ENCODE assay signal across 17 cellular contexts in the genomic region with DNA sequence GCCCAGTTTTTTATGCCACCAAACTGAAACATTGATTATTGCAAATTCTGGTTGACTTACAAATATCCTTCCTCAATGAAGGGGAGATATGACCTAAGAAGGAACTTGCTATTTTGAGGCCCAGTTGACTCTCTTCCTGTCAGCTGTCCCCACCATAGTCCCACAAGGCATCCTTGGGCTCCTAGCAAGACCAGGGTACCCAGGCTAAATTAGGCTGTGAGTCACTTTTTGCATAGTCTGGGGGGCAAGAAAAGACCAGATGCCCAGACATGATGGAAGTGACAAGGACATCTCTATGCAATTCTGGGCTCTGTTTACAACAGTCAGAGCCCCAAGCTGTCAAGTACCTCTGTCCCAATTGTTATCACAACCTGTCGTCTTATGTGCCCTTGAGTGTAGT.
"Had no signal": no experiment of that assay in that cellular context is flagged by ENCODE, and none has a peak within 500 bp of the region (broad histone marks: within the 10 kb centered on the region; RNA-seq: fewer than 3 reads in every experiment).

No MANE protein-coding gene starts in this region.

- H3K27me3 ChIP-seq: colonic mucosa, gastrocnemius medialis, pancreas, right atrium auricular region, testis, tibial artery had no signal

- DNase-seq: colonic mucosa; effector CD8-positive, alpha-beta T cell; endodermal cell; gastrocnemius medialis; mesendoderm; midbrain; natural killer cell; pancreas; stimulated activated CD4-positive, alpha-beta T cell treated with anti-CD3 and anti-CD28 coated beads, Interleukin-4, amount 100 ng/mL, for 4 hours; stimulated activated naive CD8-positive, alpha-beta T cell treated with anti-CD3 and anti-CD28 coated beads, Interleukin-15, Interleukin-2, amounts not matched to agents 100 U/mL and 50 U/mL, for 24 hours; substantia nigra; testis; tibial artery had no signal

- H3K4me3 ChIP-seq: colonic mucosa, gastrocnemius medialis, pancreas, prostate gland, right atrium auricular region, testis, tibial artery had no signal

- H3K36me3 ChIP-seq: colonic mucosa, gastrocnemius medialis, pancreas, prostate gland, right atrium auricular region, tibial artery had no signal

- FAIRE-seq: keratinocyte, pancreas had no signal

- H3K4me1 ChIP-seq: colonic mucosa, pancreas, prostate gland, right atrium auricular region, testis, tibial artery had no signal

- H3K27ac ChIP-seq: colonic mucosa, epithelial cell of prostate, gastrocnemius medialis, pancreas, prostate gland, right atrium auricular region, testis, tibial artery had no signal

- H3K9me3 ChIP-seq: colonic mucosa, gastrocnemius medialis, pancreas, prostate gland, right atrium auricular region, testis, tibial artery had no signal
